35 cellular contexts compared by ENCODE assay signal in the genomic region with DNA sequence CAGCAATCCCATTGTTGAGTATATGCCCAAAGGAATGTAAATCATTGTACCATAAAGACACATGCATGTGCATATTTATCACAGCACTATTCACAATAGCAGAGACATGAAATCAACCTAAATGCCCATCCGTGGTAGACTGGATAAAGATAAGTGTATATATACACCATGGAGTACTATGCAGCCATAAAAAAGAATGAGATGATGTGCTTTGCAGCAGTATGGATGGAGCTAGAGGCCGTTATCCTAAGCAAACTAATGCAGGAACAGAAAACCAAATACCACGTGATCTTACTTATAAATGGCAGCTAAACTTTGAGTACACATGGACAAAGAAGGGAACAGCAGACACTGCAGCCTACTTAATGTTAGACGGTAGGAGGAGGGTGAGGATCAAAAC.
"Had no signal": no experiment of that assay in that cellular context is flagged by ENCODE, and none has a peak within 500 bp of the region (broad histone marks: within the 10 kb centered on the region; RNA-seq: fewer than 3 reads in every experiment).

No MANE protein-coding gene starts in this region.

- DNase-seq: Kasumi-1, MG63, MM.1S, MV-4-11, NCI-H1048, NCI-H1092, NCI-H1092 treated with DMSO at 0.1 percent for 48 hours, NCI-H1105, NCI-H1105 treated with DMSO at 0.1 percent for 48 hours, NCI-H1417, NCI-H1417 treated with DMSO at 0.1 percent for 48 hours, NCI-H1436, NCI-H1436 treated with DMSO at 0.1 percent for 48 hours, NCI-H146, NCI-H1694, NCI-H1694 treated with DMSO at 0.1 percent for 48 hours, NCI-H187, NCI-H187 treated with DMSO at 0.1 percent for 48 hours, NCI-H1930, NCI-H2029, NCI-H2029 treated with DMSO at 0.1 percent for 48 hours, NCI-H2081, NCI-H2081 treated with DMSO at 0.1 percent for 48 hours, NCI-H2107, NCI-H2171, NCI-H2171 treated with DMSO at 0.1 percent for 48 hours, NCI-H2227 treated with DMSO at 0.1 percent for 48 hours, NCI-H226, NCI-H345, NCI-H446, NCI-H446 treated with DMSO at 0.1 percent for 48 hours, NCI-H510A, NCI-H510A treated with DMSO at 0.1 percent for 48 hours, NCI-H524, NCI-H524 treated with DMSO at 0.1 percent for 48 hours had no signal

- H3K4me3 ChIP-seq: MG63 had no signal

- H3K36me3 ChIP-seq: MG63 had no signal
